ENCODE assay signal across 10 cellular contexts in genomic region chr15:44489464-44489863, GRCh38. TPM values are rescaled to one million over a fixed set of nuclear protein-coding genes. Genes with fewer than 3 reads are reported as not detected.
DNase-seq lines count a peak whose midpoint lies in the region; ATAC-seq and TF ChIP-seq lines count a peak whose summit lies in the region.
"Had no signal": no experiment of that assay in that cellular context is flagged by ENCODE, and none has a peak within 500 bp of the region (broad histone marks: within the 10 kb centered on the region; RNA-seq: fewer than 3 reads in every experiment).

No MANE protein-coding gene starts in this region.

- ATAC-seq in HG03139 (IDR thresholded peaks at IDR 0.05; ENCODE audit: unreplicated experiment) = no peak

- H3K4me3 ChIP-seq in SJSA1 (no peak overlapping the region), fibroblast of mammary gland (ENCODE audit: control insufficient read depth, low read depth, low read length) (no peak overlapping the region), skeletal muscle satellite cell (ENCODE audit: low read length) (peak overlapping the region; percentile 21), OCI-LY7 (ENCODE audit: low read depth, low read length, poor library complexity, severe bottlenecking) (no peak overlapping the region)

- H3K9me2 ChIP-seq in OCI-LY7 (ENCODE audit: insufficient read depth, low read length) = no peaks in the 10 kb centered on the region

- no peak overlapping the region for H3K9ac ChIP-seq in skeletal muscle satellite cell (ENCODE audit: low read depth, low read length)

- H3K27ac ChIP-seq in SJSA1 = peak overlapping the region; percentile 41; the same call in 1 of the 2 replicates
- H3K27ac ChIP-seq in OCI-LY7 (ENCODE audit: low read depth, low read length, poor library complexity, severe bottlenecking) = no peak overlapping the region
- H3K27ac ChIP-seq: 22Rv1 had no signal

- POLR2A ChIA-PET in OCI-LY7 (lab: Charles Lee) (no interaction called here), HEK293T (lab: Yijun Ruan, JAX) (interaction anchor here (1.4 kb wide), 1 partner anchor 8 kb away, joined by 4 read pairs; no protein-coding TSS in a partner anchor)

- intact Hi-C loops in OCI-LY7 (cut with micrococcal nuclease; ENCODE audit: unreplicated experiment) = no loop called here

- CTCF ChIA-PET in OCI-LY7 (lab: Charles Lee; ENCODE audit: unreplicated experiment) = no interaction called here
- CTCF ChIA-PET in HEK293T (lab: Yijun Ruan, JAX) = no interaction called here

- BruUV-seq in OCI-LY7 (replicated peaks; lab: Mats Ljungman, UMichigan) = no TSS peak

- DNase-seq in DMS53 (lab: John Stamatoyannopoulos, UW) = peak; percentile 42
- DNase-seq in DMS53 treated with DMSO at 0.1 percent for 48 hours (lab: John Stamatoyannopoulos, UW; ENCODE audit: unreplicated experiment) = no peak
- peak in 1 of 2 experiments; percentile 67 for DNase-seq in SJSA1 (ENCODE audit: low read depth in 1 of 2, low spot score in 2 of 2)
- peak; percentile 91 for DNase-seq in fibroblast of mammary gland (ENCODE audit: low read depth)
- no peak for DNase-seq in OCI-LY7 (ENCODE audit: low spot score)
- no peak for DNase-seq in HEK293T (ENCODE audit: extremely low spot score)
- DNase-seq: SHP77 had no signal

- no peaks in the 10 kb centered on the region for H3K79me2 ChIP-seq in OCI-LY7 (ENCODE audit: insufficient read depth, low read depth, low read length)

- H3K9me3 ChIP-seq in SJSA1 (replicated peaks) = no peaks in the 10 kb centered on the region
- H3K9me3 ChIP-seq in skeletal muscle satellite cell (replicated peaks; ENCODE audit: low read length) = no peaks in the 10 kb centered on the region
- no peaks in the 10 kb centered on the region for H3K9me3 ChIP-seq in OCI-LY7 (ENCODE audit: low read length)

- TF ChIP-seq CTCF in fibroblast of mammary gland (conservative IDR thresholded peaks at IDR 0.05; ENCODE audit: control insufficient read depth, insufficient read depth, low read depth, low read length) (no peak), OCI-LY7 (conservative IDR thresholded peaks at IDR 0.05; ENCODE audit: low read length) (no peak)

- peak overlapping the region; percentile 55 for H3K4me2 ChIP-seq in skeletal muscle satellite cell (ENCODE audit: low read length)
- H3K4me2 ChIP-seq in OCI-LY7 (ENCODE audit: low read length) = no peak overlapping the region

- H3K4me1 ChIP-seq in SJSA1 (replicated peaks) (peaks cover 17% of the 10 kb centered on the region), skeletal muscle satellite cell (ENCODE audit: control insufficient read depth, insufficient read depth, low read length) (peaks cover 22% of the 10 kb centered on the region), OCI-LY7 (ENCODE audit: insufficient read depth, low read length, poor library complexity, severe bottlenecking) (no peaks in the 10 kb centered on the region)

- H4K20me1 ChIP-seq in OCI-LY7 (ENCODE audit: insufficient read depth, low read length) = peaks cover 8% of the 10 kb centered on the region; the same call in 1 of the 2 replicates

- H3K36me3 ChIP-seq in SJSA1 = peaks cover 72% of the 10 kb centered on the region
- peaks cover 13% of the 10 kb centered on the region for H3K36me3 ChIP-seq in skeletal muscle satellite cell (ENCODE audit: insufficient read depth, low read length)
- peaks cover 94% of the 10 kb centered on the region for H3K36me3 ChIP-seq in OCI-LY7 (ENCODE audit: insufficient read depth, low read length)

- H2AFZ ChIP-seq in OCI-LY7 (ENCODE audit: low read length) = no peak overlapping the region

- no peaks in the 10 kb centered on the region for H3K27me3 ChIP-seq in SJSA1 (replicated peaks)
- no peaks in the 10 kb centered on the region for H3K27me3 ChIP-seq in skeletal muscle satellite cell (ENCODE audit: control insufficient read depth, insufficient read depth, low read length)

TF ChIP-seq in HEK293T, 16 proteins besides CTCF, POLR2A, EP300 and RAD21:
- TF ChIP-seq FOXK2 (IDR thresholded peaks at IDR 0.05) (no peak), ELF4 (IDR thresholded peaks at IDR 0.05) (no peak), CTBP1 (IDR thresholded peaks at IDR 0.05; ENCODE audit: borderline replicate concordance) (no peak)
TF ChIP-seq in HEK293T: peak in this region for 0.

RNA-seq across cellular contexts. Expression of gene EIF3J, which starts 47.5 kb away (rescaled TPM):
- total RNA-seq in SJSA1 (2014; rRNA removed; shearing (Covaris generic)) = 61.6 and 66.4 TPM in 2 replicates
- total RNA-seq in skeletal muscle satellite cell (2012; rRNA removed) = 32.4 and 40.6 TPM in 2 replicates
- 41.3 and 49.4 TPM in 2 replicates for total RNA-seq in OCI-LY7 (2014; rRNA removed; shearing (Covaris generic))
- 129 and 131 TPM in 2 replicates for total RNA-seq in OCI-LY7 (2022)

Comparison
In these comparisons a context has a peak if more than half of its experiments do, and no peak if none do; other contexts are left out.
1. DNase-seq: peak in DMS53 (single experiment) and fibroblast of mammary gland (single experiment); none in DMS53 treated with DMSO at 0.1 percent for 48 hours (single experiment), OCI-LY7 (single experiment) and HEK293T (single experiment).